Comparison of ENCODE assay signal across 8 cellular contexts in the genomic region with DNA sequence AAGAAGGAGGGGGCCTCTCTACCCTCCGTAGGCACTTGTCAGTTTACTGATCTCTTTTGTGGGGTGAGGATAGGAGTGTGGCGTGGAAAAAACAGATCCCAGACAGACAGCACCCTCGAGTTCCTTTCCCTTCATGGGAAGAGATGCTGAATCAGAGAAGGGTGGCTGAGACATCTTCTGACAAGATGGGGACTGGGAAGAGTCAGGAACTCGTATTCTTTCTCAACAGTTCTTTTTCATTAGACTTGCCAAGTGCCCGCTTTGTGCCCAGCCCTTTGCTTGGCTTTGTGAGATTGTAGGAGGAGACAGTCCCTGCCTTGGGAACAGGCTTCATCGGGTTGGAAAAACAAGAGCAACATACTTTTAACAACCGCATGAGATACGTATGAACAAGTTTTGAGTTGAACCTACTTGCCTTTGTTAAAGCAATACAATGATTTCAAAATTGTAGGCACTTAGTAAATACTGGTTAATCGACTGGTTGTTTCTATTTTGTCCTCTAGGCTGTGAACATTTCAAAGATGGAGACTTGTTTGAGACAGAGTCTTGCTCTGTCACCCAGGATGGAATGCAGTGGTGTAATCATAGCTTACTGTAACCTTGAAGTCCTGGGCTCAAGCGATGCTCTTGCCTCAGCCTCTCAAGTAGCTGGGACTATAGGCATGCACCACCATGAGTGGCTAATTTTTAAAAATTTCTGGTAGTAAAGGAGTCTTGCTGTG. TPM values are rescaled to one million over a fixed set of nuclear protein-coding genes. Genes with fewer than 3 reads are reported as not detected.
DNase-seq lines count a peak whose midpoint lies in the region; ATAC-seq and TF ChIP-seq lines count a peak whose summit lies in the region.

No MANE protein-coding gene starts in this region.

- WGBS in thyroid gland, 2 donors: 14 to 15% methylated on average over 10 of the region's 10 CpGs

- ATAC-seq in left colon: no peak
- no peak for ATAC-seq in HG02973 (IDR thresholded peaks at IDR 0.05; ENCODE audit: unreplicated experiment)

- no peak for TF ChIP-seq CTCF in thyroid gland (IDR thresholded peaks at IDR 0.05)

- H3K27ac ChIP-seq in thyroid gland: peak overlapping the region; percentile 47 to 93 (median 87)

- H3K36me3 ChIP-seq in ES-I3 (ENCODE audit: insufficient read depth, low read length) (no peaks in the 10 kb centered on the region), thyroid gland (no peaks in the 10 kb centered on the region)

- H3K9ac ChIP-seq in ES-I3 (ENCODE audit: low read depth, low read length): peak overlapping the region; percentile 75; the same call in 1 of the 2 replicates

- intact Hi-C loops in thyroid gland (cut with DNase I): no loop called here
- intact Hi-C loops in left colon (cut with DNase I, micrococcal nuclease): no loop called here

- H3K4me1 ChIP-seq in ES-I3 (ENCODE audit: insufficient read depth, low read length) (no peaks in the 10 kb centered on the region), thyroid gland (peaks cover 4 to 14% of the 10 kb centered on the region in 2 donors)

- DNase-seq in M059J (ENCODE audit: low read depth) (peak; percentile 70), astrocyte of the hippocampus (ENCODE audit: low read depth, low spot score) (peak; percentile 52), kidney tubule cell (ENCODE audit: low spot score) (peak; percentile 63), thyroid gland (no peak), superior temporal gyrus (ENCODE audit: extremely low spot score) (no peak), left colon (no peak)

- no peaks in the 10 kb centered on the region for H3K9me3 ChIP-seq in ES-I3 (ENCODE audit: control insufficient read depth, insufficient read depth, low read length)
- H3K9me3 ChIP-seq in thyroid gland: no peaks in the 10 kb centered on the region

- H3K27me3 ChIP-seq in thyroid gland: no peaks in the 10 kb centered on the region

- peak overlapping the region in 2 of 3 donors; percentile 24 to 80 for H3K4me3 ChIP-seq in thyroid gland (replicated peaks in 1 of 3)

- TF ChIP-seq POLR2A in thyroid gland (IDR thresholded peaks at IDR 0.05): no peak

RNA-seq across cellular contexts. Expression of a gene that starts 1.1 kb away (rescaled TPM):
- 174 and 250 TPM in 2 replicates for total RNA-seq in M059J (2014; rRNA removed; shearing (Covaris generic))
- 10 to 100 TPM; 25.3 to 35.6 (median 34.0) TPM for total RNA-seq in thyroid gland
- 10 to 100 TPM; 25.2 to 35.7 TPM for total RNA-seq in left colon

Comparison
In these comparisons a context has a peak if more than half of its experiments do, and no peak if none do; other contexts are left out.
1. DNase-seq: peak in M059J (single experiment), astrocyte of the hippocampus (single experiment) and kidney tubule cell (single experiment); none in thyroid gland (0 of 2), superior temporal gyrus (single experiment) and left colon (0 of 2).